1 cellular context compared by ENCODE assay signal in the genomic region with DNA sequence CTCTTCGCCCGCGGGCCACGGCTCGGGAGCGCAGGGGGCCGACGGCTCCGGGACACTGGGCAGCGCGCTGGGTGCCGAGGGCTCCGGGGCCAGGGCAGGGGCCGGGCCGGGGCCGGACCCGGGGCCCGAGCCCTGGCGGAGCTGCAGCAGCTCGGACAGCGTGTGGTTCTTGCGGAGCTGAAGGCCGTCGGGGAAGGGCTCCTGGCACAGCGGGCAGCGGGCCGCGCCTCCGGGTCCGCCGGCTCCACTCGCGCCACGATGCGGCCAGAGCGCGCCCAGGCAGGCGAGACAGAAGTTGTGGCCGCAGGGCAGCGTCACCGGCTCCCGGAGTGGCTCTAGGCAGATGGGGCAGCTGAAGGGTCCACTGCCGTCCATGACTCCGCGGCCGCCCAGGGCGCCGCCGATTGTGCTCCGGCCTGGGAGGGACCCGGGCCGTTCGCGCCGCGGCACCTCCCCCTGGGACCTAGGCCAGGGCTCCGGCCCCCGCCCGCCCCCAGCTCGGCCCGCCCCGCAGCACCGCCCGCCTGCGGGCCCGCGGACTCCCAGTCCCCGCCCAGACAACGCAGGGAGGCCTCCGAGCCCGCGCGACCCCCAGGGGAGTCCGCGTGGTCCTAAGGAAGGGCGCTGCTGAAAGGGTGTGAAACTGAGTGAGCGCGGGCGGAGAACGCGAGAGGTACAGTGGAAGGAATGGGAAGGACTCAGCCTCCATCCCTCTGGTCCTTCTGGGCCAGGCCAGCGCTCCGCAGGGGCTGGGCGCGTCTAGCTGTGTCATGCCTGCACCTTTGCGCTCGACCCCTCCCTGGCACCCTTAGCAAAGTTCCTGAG.
A peak's percentile ranks its signal among the peaks of the same experiment; 100 is the strongest.
TF ChIP-seq lines count a peak whose summit lies in the region.

A gene with protein sequence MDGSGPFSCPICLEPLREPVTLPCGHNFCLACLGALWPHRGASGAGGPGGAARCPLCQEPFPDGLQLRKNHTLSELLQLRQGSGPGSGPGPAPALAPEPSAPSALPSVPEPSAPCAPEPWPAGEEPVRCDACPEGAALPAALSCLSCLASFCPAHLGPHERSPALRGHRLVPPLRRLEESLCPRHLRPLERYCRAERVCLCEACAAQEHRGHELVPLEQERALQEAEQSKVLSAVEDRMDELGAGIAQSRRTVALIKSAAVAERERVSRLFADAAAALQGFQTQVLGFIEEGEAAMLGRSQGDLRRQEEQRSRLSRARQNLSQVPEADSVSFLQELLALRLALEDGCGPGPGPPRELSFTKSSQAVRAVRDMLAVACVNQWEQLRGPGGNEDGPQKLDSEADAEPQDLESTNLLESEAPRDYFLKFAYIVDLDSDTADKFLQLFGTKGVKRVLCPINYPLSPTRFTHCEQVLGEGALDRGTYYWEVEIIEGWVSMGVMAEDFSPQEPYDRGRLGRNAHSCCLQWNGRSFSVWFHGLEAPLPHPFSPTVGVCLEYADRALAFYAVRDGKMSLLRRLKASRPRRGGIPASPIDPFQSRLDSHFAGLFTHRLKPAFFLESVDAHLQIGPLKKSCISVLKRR (minus strand): TSS at position 408 of the 825 bp plus-strand sequence. CDS start 33 bp downstream, at position 375.

TF ChIP-seq in K562, 482 proteins besides CTCF, POLR2A, EP300 and RAD21 (continued from another document):
- TF ChIP-seq, protein P1, sequence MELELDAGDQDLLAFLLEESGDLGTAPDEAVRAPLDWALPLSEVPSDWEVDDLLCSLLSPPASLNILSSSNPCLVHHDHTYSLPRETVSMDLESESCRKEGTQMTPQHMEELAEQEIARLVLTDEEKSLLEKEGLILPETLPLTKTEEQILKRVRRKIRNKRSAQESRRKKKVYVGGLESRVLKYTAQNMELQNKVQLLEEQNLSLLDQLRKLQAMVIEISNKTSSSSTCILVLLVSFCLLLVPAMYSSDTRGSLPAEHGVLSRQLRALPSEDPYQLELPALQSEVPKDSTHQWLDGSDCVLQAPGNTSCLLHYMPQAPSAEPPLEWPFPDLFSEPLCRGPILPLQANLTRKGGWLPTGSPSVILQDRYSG (tag; conservative IDR thresholded peaks at IDR 0.05; ENCODE audit: low read depth): no peak
- peak in 1 of 2 experiments; percentile 94; a peak in 2 of 4 replicates for TF ChIP-seq TEAD1 (CRISPR knock-in tag; IDR thresholded peaks at IDR 0.05)
- TF ChIP-seq TEAD4 (IDR thresholded peaks at IDR 0.05; ENCODE audit: low read length): 0 out of 2 replicates have a peak, but pooled peaks have one; percentile 17
- no peak for TF ChIP-seq TEAD4 (CRISPR knock-in tag; IDR thresholded peaks at IDR 0.05; ENCODE audit: borderline replicate concordance)
- peak; percentile 39; the same call in 1 of the 2 replicates for TF ChIP-seq CTBP1 (IDR thresholded peaks at IDR 0.05; ENCODE audit: borderline replicate concordance)
